In genomic region chr19:40774916-40775631, GRCh38 we compare ENCODE assay signal across 16 cellular contexts. TPM values are rescaled to one million over a fixed set of nuclear protein-coding genes. Genes with fewer than 3 reads are reported as not detected.
DNase-seq lines count a peak whose midpoint lies in the region; ATAC-seq, FAIRE-seq and TF ChIP-seq lines count a peak whose summit lies in the region.
"Had no signal": no experiment of that assay in that cellular context is flagged by ENCODE, and none has a peak within 500 bp of the region (broad histone marks: within the 10 kb centered on the region; RNA-seq: fewer than 3 reads in every experiment).

MIA (plus strand) TSS chr19:40775521; CDS start chr19:40775543, 22 bp downstream.

- H3K4me3 ChIP-seq in HepG2 (replicated peaks in 1 of 3; ENCODE audit: insufficient read depth in 1 of 3, low read depth in 2 of 3, low read length in 3 of 3) (no peak within 1 kb of the TSS), right lobe of liver (no peak within 1 kb of the TSS), body of pancreas (no peak within 1 kb of the TSS)
- no peak within 1 kb of the TSS for H3K4me3 ChIP-seq in naive thymus-derived CD4-positive, alpha-beta T cell (ENCODE audit: low read length)
- H3K4me3 ChIP-seq: lung had no signal

- 61% methylated on average over 7 of the region's 9 CpGs for WGBS in HepG2 (ENCODE audit: low lambda C conversion rate)
- 73% methylated on average over 5 of the region's 9 CpGs for WGBS in right lobe of liver (ENCODE audit: insufficient coverage, low coverage, low lambda C conversion rate, missing lambda C conversion rate)
- whole genome bisulfite sequencing in body of pancreas, 2 donors: 80 to 81% methylated on average over 9 of the region's 9 CpGs

- DNase-seq in HepG2 (ENCODE audit: low spot score): no peak
- DNase-seq in right lobe of liver: no peak
- DNase-seq in activated naive CD8-positive, alpha-beta T cell treated with anti-CD3 and anti-CD28 coated beads, Interleukin-2, amount 50 U/mL, for 24 hours: no peak
- DNase-seq in naive thymus-derived CD4-positive, alpha-beta T cell: no peak
- DNase-seq in germinal center (ENCODE audit: low spot score): no peak
- DNase-seq in activated T-cell treated with anti-CD3 and anti-CD28 coated beads for 4 hours: no peak
- no peak for DNase-seq in amygdala (lab: John Stamatoyannopoulos, UW)
- no peak for DNase-seq in body of pancreas
- DNase-seq: activated CD4-positive, alpha-beta T cell treated with anti-CD3 and anti-CD28 coated beads, Interleukin-2, amount 50 U/mL, for 48 hours; head of caudate nucleus; NCI-H1417; NCI-H526 treated with DMSO at 0.1 percent for 48 hours; retina had no signal

- no peaks in the 10 kb centered on the region for H4K20me1 ChIP-seq in HepG2 (ENCODE audit: insufficient read depth, low read length)

- CTCF ChIA-PET in HepG2 (lab: Yijun Ruan, JAX; ENCODE audit: low intra/inter-chr PET ratio, low total read pairs): no interaction called here
- CTCF ChIA-PET in naive thymus-derived CD4-positive, alpha-beta T cell (lab: Charles Lee): interaction anchor here (0.6 to 1.4 kb wide), 2 partner anchors 31 to 579 kb away, joined by 3 read pairs; no protein-coding TSS in a partner anchor

- H3K27ac ChIP-seq in HepG2 (ENCODE audit: extremely low read length, insufficient read depth, low read length) (no peak within 1 kb of the TSS), right lobe of liver (no peak within 1 kb of the TSS), body of pancreas (no peak within 1 kb of the TSS)
- no peak within 1 kb of the TSS for H3K27ac ChIP-seq in naive thymus-derived CD4-positive, alpha-beta T cell (ENCODE audit: low read depth, low read length)

- no peak within 1 kb of the TSS for H3K9ac ChIP-seq in HepG2 (ENCODE audit: insufficient read depth, low read depth, low read length)

- no peaks in the 10 kb centered on the region for H3K27me3 Mint-ChIP-seq in activated naive CD8-positive, alpha-beta T cell treated with anti-CD3 and anti-CD28 coated beads, Interleukin-2, amount 50 U/mL, for 24 hours
- H3K27me3 Mint-ChIP-seq in naive thymus-derived CD4-positive, alpha-beta T cell: no peaks in the 10 kb centered on the region

- intact Hi-C loops in HepG2 (cut with micrococcal nuclease; ENCODE audit: unreplicated experiment) (no loop called here), right lobe of liver (cut with DNase I) (no loop called here), body of pancreas (cut with DNase I) (no loop called here)
- intact Hi-C loops in naive thymus-derived CD4-positive, alpha-beta T cell (cut with micrococcal nuclease): loop anchor here (5.0 to 10.0 kb wide), 3 partner anchors 163 to 580 kb away; partner anchors contain the start of genes AKT2 (in 1 of the 2) and TGFB1 (in 1 of the 2)

- peaks cover 52% of the 10 kb centered on the region for H3K4me1 Mint-ChIP-seq in activated naive CD8-positive, alpha-beta T cell treated with anti-CD3 and anti-CD28 coated beads, Interleukin-2, amount 50 U/mL, for 24 hours
- H3K4me1 Mint-ChIP-seq in naive thymus-derived CD4-positive, alpha-beta T cell: peaks cover 19 to 45% (median 34%) of the 10 kb centered on the region in 7 donors

- H3K27ac Mint-ChIP-seq in activated naive CD8-positive, alpha-beta T cell treated with anti-CD3 and anti-CD28 coated beads, Interleukin-2, amount 50 U/mL, for 24 hours: no peak within 1 kb of the TSS
- peak within 1 kb of the TSS in 7 of 9 donors; percentile 58 to 98 (median 72) for H3K27ac Mint-ChIP-seq in naive thymus-derived CD4-positive, alpha-beta T cell

- H3K36me3 ChIP-seq in HepG2 (replicated peaks in 1 of 2; ENCODE audit: control insufficient read depth in 1 of 2, insufficient read depth in 2 of 2, low read length in 2 of 2) (no peaks in the 10 kb centered on the region), right lobe of liver (no peaks in the 10 kb centered on the region), body of pancreas (replicated peaks in 1 of 2; ENCODE audit: insufficient read depth in 1 of 2, low read depth in 2 of 2) (no peaks in the 10 kb centered on the region)
- no peaks in the 10 kb centered on the region for H3K36me3 ChIP-seq in naive thymus-derived CD4-positive, alpha-beta T cell (ENCODE audit: control insufficient read depth in 2 of 3, insufficient read depth in 3 of 3, low read length in 3 of 3)
- H3K36me3 ChIP-seq: thoracic aorta had no signal

- POLR2A ChIA-PET in HepG2 (lab: Yijun Ruan, JAX): interaction anchor here (1.4 kb wide), 1 partner anchor 25 kb away, joined by 4 read pairs; the partner anchor contains the start of genes ACTMAP and SNRPA
- POLR2A ChIA-PET in naive thymus-derived CD4-positive, alpha-beta T cell (lab: Charles Lee): interaction anchor here (1.0 to 5.6 kb wide), 2 partner anchors 22 to 25 kb away, joined by 3 to 89 read pairs; partner anchors contain the start of genes ACTMAP, EGLN2 and SNRPA

- TF ChIP-seq EP300 in HepG2 (IDR thresholded peaks at IDR 0.05; ENCODE audit: low read depth in 2 of 2, low read length in 2 of 2): no peak
- no peak for TF ChIP-seq EP300 in HepG2 (CRISPR knock-in tag; IDR thresholded peaks at IDR 0.05; ENCODE audit: borderline replicate concordance)

- peaks cover 11% of the 10 kb centered on the region for H3K36me3 Mint-ChIP-seq in activated naive CD8-positive, alpha-beta T cell treated with anti-CD3 and anti-CD28 coated beads, Interleukin-2, amount 50 U/mL, for 24 hours (ENCODE audit: low read depth)
- H3K36me3 Mint-ChIP-seq in naive thymus-derived CD4-positive, alpha-beta T cell: peaks cover 0 to 20% (median 9%) of the 10 kb centered on the region in 5 donors

- no peak within 1 kb of the TSS for H3K4me2 ChIP-seq in HepG2 (ENCODE audit: low read depth, low read length)

- no peaks in the 10 kb centered on the region for H3K79me2 ChIP-seq in HepG2 (ENCODE audit: insufficient read depth, low read length)

- H3K9me3 Mint-ChIP-seq in activated naive CD8-positive, alpha-beta T cell treated with anti-CD3 and anti-CD28 coated beads, Interleukin-2, amount 50 U/mL, for 24 hours: peaks cover 4% of the 10 kb centered on the region
- peaks cover 0 to 6% (median 0%) of the 10 kb centered on the region in 11 donors for H3K9me3 Mint-ChIP-seq in naive thymus-derived CD4-positive, alpha-beta T cell

- H2AFZ ChIP-seq in HepG2 (ENCODE audit: low read length): no peak within 1 kb of the TSS

- ATAC-seq in HepG2: no peak
- ATAC-seq in right lobe of liver: no peak
- no peak for ATAC-seq in activated naive CD8-positive, alpha-beta T cell treated with anti-CD3 and anti-CD28 coated beads, Interleukin-2, amount 50 U/mL, for 24 hours
- ATAC-seq in naive thymus-derived CD4-positive, alpha-beta T cell: no peak
- no peak for ATAC-seq in body of pancreas
- ATAC-seq: SK-N-SH treated with all-trans-retinoic acid at 6 μM for 48 hours had no signal

- H3K4me1 ChIP-seq in HepG2 (ENCODE audit: insufficient read depth, low read length) (peaks cover 40% of the 10 kb centered on the region), right lobe of liver (peaks cover 0 to 12% (median 0%) of the 10 kb centered on the region in 4 donors), body of pancreas (peaks cover 16% of the 10 kb centered on the region)
- peaks cover 18 to 28% of the 10 kb centered on the region in 2 donors for H3K4me1 ChIP-seq in naive thymus-derived CD4-positive, alpha-beta T cell (ENCODE audit: control insufficient read depth in 2 of 2, insufficient read depth in 2 of 2, low read length in 2 of 2)

- peak within 1 kb of the TSS; percentile 12 for H3K4me3 Mint-ChIP-seq in activated naive CD8-positive, alpha-beta T cell treated with anti-CD3 and anti-CD28 coated beads, Interleukin-2, amount 50 U/mL, for 24 hours
- H3K4me3 Mint-ChIP-seq in naive thymus-derived CD4-positive, alpha-beta T cell: peak within 1 kb of the TSS in 3 of 10 donors; percentile 25 to 91 (median 45)

- in situ Hi-C loops in HepG2 (cut with HindIII; ENCODE audit: extremely low pct_ligation_motif_present, low pct_unique_long_range_greater_than_20kb): no loop called here

- TF ChIP-seq POLR2A in HepG2 (IDR thresholded peaks at IDR 0.05; ENCODE audit: insufficient read depth in 1 of 2, low read depth in 2 of 2, low read length in 2 of 2) (no peak), right lobe of liver (IDR thresholded peaks at IDR 0.05) (no peak), body of pancreas (IDR thresholded peaks at IDR 0.05) (no peak)

- TF ChIP-seq RAD21 in HepG2 (CRISPR knock-in tag; IDR thresholded peaks at IDR 0.05): no peak

- H3K9me3 ChIP-seq in HepG2 (ENCODE audit: low read length) (no peaks in the 10 kb centered on the region), right lobe of liver (no peaks in the 10 kb centered on the region), body of pancreas (no peaks in the 10 kb centered on the region)
- no peaks in the 10 kb centered on the region for H3K9me3 ChIP-seq in naive thymus-derived CD4-positive, alpha-beta T cell (ENCODE audit: control insufficient read depth in 2 of 3, low read length in 3 of 3)
- H3K9me3 ChIP-seq: thoracic aorta had no signal

- no TSS peak for BruUV-seq in HepG2 (replicated peaks; lab: Mats Ljungman, UMichigan)

- no peak for TF ChIP-seq CTCF in HepG2 (CRISPR knock-in tag; IDR thresholded peaks at IDR 0.05)
- TF ChIP-seq CTCF in right lobe of liver (IDR thresholded peaks at IDR 0.05): no peak
- TF ChIP-seq CTCF in body of pancreas (IDR thresholded peaks at IDR 0.05): no peak

- H3K27me3 ChIP-seq in HepG2 (ENCODE audit: control insufficient read depth in 1 of 2, insufficient read depth in 2 of 2, low read length in 2 of 2) (no peaks in the 10 kb centered on the region; a peak in 1 of 5 replicates), right lobe of liver (no peaks in the 10 kb centered on the region), body of pancreas (no peaks in the 10 kb centered on the region)
- no peaks in the 10 kb centered on the region for H3K27me3 ChIP-seq in naive thymus-derived CD4-positive, alpha-beta T cell (ENCODE audit: control insufficient read depth in 2 of 2, insufficient read depth in 2 of 2, low read length in 2 of 2)

- FAIRE-seq in HepG2 (lab: Jason Lieb, UNC): no peak

RNA-seq across cellular contexts. Expression of gene MIA, which starts in this region (rescaled TPM):
- not detected in 2 replicates for total RNA-seq in HepG2 (2016; rRNA removed; fragmentation: Illumina TruSeq; extraction: Trizol)
- total RNA-seq in HepG2 (2016; cell fraction: cytosol; rRNA removed; fragmentation: Illumina TruSeq; extraction: Trizol; ENCODE audit: low read depth): not detected in 2 replicates
- total RNA-seq in HepG2 (2016; cell fraction: insoluble cytoplasmic fraction; rRNA removed; fragmentation: Illumina TruSeq; extraction: Trizol): not detected in 2 replicates
- total RNA-seq in HepG2 (2016; cell fraction: membrane; rRNA removed; fragmentation: Illumina TruSeq; extraction: Trizol): not detected in 2 replicates
- not detected in 2 replicates for total RNA-seq in HepG2 (2016; cell fraction: nucleus; rRNA removed; fragmentation: Illumina TruSeq; extraction: Trizol)
- 0.61 and 2.5 TPM in 2 replicates for polyA plus RNA-seq in HepG2 (2011; rRNA removed)
- 0.25 TPM in 1 of 2 replicates, not detected in the other for polyA plus RNA-seq in HepG2 (2011; cell fraction: cytosol; rRNA removed)
- 1.1 and 5.8 TPM in 2 replicates for polyA plus RNA-seq in HepG2 (2011; cell fraction: nucleus; rRNA removed)
- 1.5 and 1.6 TPM in 2 replicates for polyA plus RNA-seq in HepG2 (2012)
- polyA plus RNA-seq in HepG2 (2016; cell fraction: cytosol; fragmentation: Illumina TruSeq; extraction: Trizol; ENCODE audit: low read depth): not detected in 2 replicates
- not detected in 2 replicates for polyA plus RNA-seq in HepG2 (2016; cell fraction: insoluble cytoplasmic fraction; fragmentation: Illumina TruSeq; extraction: Trizol; ENCODE audit: low read depth)
- polyA plus RNA-seq in HepG2 (2016; cell fraction: membrane; fragmentation: Illumina TruSeq; extraction: Trizol; ENCODE audit: low read depth): not detected in 2 replicates
- polyA plus RNA-seq in HepG2 (2016; cell fraction: nucleus; fragmentation: Illumina TruSeq; extraction: Trizol; ENCODE audit: insufficient read depth, low read depth): not detected in 2 replicates
- 1.6 TPM in 1 of 2 replicates, not detected in the other for polyA minus RNA-seq in HepG2 (2011; rRNA and poly(A)+ RNA removed; ENCODE audit: low replicate concordance)
- not detected in 2 replicates for polyA minus RNA-seq in HepG2 (2011; cell fraction: cytosol; rRNA and poly(A)+ RNA removed)
- 1.7 and 4.5 TPM in 2 replicates for polyA minus RNA-seq in HepG2 (2011; cell fraction: nucleus; rRNA and poly(A)+ RNA removed)
- total RNA-seq in right lobe of liver: 1 to 10 TPM in 2 of 6 experiments, under 1 TPM in 1, not detected in 3; 0.86 to 1.9 (median 1.1) TPM
- 1 to 10 TPM in 2 of 5 experiments, not detected in 3; 4.9 to 7.2 TPM for total RNA-seq in naive thymus-derived CD4-positive, alpha-beta T cell
- not detected for polyA plus RNA-seq in naive thymus-derived CD4-positive, alpha-beta T cell
- 1 to 10 TPM in 1 of 2 donors, not detected in 1; 5.9 TPM for total RNA-seq in body of pancreas
- total RNA-seq: thoracic aorta had no signal

Comparison
In these comparisons a context has a peak if more than half of its experiments do, and no peak if none do; other contexts are left out.
1. intact Hi-C loops: an anchor here in naive thymus-derived CD4-positive, alpha-beta T cell (5.0 to 10.0 kb wide); none called in HepG2, right lobe of liver and body of pancreas.